Comparison of ENCODE assay signal across 1 cellular context in the genomic region with DNA sequence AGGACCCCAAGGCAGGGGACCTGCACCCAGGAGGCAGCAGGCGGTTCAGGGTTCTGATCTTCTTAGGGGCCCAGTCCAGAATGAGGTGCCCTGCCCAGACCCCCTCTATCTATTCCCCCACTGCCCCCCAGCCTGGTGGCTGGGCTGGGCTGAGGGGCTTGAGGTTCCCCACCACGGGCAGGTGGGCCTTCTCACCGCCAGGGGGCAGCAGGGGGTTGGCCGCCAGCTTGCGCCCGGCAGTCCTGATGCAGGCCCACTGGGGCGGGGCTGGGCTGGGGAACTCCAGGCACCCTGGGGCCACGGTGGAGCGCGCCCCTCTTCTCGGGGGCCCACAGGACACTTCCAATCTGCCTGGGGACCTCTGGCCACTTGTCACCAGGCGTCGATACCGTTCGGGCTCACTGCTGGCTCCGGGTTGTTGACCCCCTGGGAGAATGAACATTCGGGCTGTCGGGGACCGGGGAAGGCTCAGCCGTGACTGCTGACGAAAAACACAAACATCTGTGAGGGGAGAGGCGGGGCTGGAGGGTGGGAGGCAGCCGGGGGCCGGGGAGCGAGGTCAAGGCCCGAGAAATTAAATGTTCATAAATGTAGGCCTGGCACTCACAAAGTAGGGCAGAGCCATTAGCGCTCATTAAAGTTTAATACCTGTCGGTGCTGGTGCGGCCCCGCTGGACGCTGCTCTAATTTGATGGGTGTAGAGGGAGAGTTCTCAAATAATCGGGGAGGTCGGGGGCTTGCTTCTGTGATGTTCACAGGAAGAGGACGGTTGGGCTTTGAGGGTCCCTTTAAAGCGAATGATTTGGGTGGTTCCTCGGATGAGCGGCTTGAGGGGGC.
TF ChIP-seq lines count a peak whose summit lies in the region.

No MANE protein-coding gene starts in this region.

TF ChIP-seq in K562, 482 proteins besides CTCF, POLR2A, EP300 and RAD21 (continued from another document and continues in another):
- TF ChIP-seq POLR2AphosphoS5 (IDR thresholded peaks at IDR 0.05; ENCODE audit: control insufficient read depth, insufficient read depth, low read depth, low read length) (no peak), PHTF2 (CRISPR knock-in tag; IDR thresholded peaks at IDR 0.05) (no peak), KLF16 (IDR thresholded peaks at IDR 0.05) (0 out of 2 replicates have a peak, but pooled peaks have one; percentile 28), ZNF224 (CRISPR knock-in tag; IDR thresholded peaks at IDR 0.05) (no peak), XRCC4 (IDR thresholded peaks at IDR 0.05; ENCODE audit: extremely low read depth, insufficient read depth, insufficient read length) (no peak), BRF1 (IDR thresholded peaks at IDR 0.05; ENCODE audit: borderline replicate concordance, extremely low read depth, insufficient read length) (no peak), RB1 (IDR thresholded peaks at IDR 0.05; ENCODE audit: low read depth) (peak; percentile 84), CREM (IDR thresholded peaks at IDR 0.05; ENCODE audit: low read depth) (peak; percentile 59), CREBBP (IDR thresholded peaks at IDR 0.05; ENCODE audit: low read depth, low read length) (no peak), ZNF778 (CRISPR knock-in tag; IDR thresholded peaks at IDR 0.05) (no peak), ZNF75A (CRISPR knock-in tag; IDR thresholded peaks at IDR 0.05) (no peak), GATA2 (CRISPR knock-in tag; IDR thresholded peaks at IDR 0.05) (no peak), ZNF184 (CRISPR knock-in tag; IDR thresholded peaks at IDR 0.05) (no peak), ZNF79 (CRISPR knock-in tag; IDR thresholded peaks at IDR 0.05; ENCODE audit: low read depth) (no peak), ZNF436 (CRISPR knock-in tag; IDR thresholded peaks at IDR 0.05) (no peak), ZNF354B (CRISPR knock-in tag; IDR thresholded peaks at IDR 0.05) (no peak), ATF1 (CRISPR knock-in tag; IDR thresholded peaks at IDR 0.05) (no peak), ATF1 (tag; IDR thresholded peaks at IDR 0.05) (no peak), ZEB2 (IDR thresholded peaks at IDR 0.05) (no peak), NELFE (IDR thresholded peaks at IDR 0.05; ENCODE audit: insufficient read depth, insufficient read length) (no peak), SPI1 (IDR thresholded peaks at IDR 0.05; ENCODE audit: borderline replicate concordance, low read depth, low read length) (no peak), GATAD2A (IDR thresholded peaks at IDR 0.05) (peak; percentile 23; the same call in 1 of the 2 replicates), BRD9 (IDR thresholded peaks at IDR 0.05; ENCODE audit: low read depth, partially characterized antibody) (no peak), SRSF7 (optimal IDR thresholded peaks at IDR 0.05; ENCODE audit: low read depth, low read length) (no peak), NR2C2 (CRISPR knock-in tag; IDR thresholded peaks at IDR 0.05) (no peak), NR2C2 (tag; IDR thresholded peaks at IDR 0.05) (no peak), PTBP1 (IDR thresholded peaks at IDR 0.05; ENCODE audit: low read depth, low read length) (no peak), PPARD (CRISPR knock-in tag; IDR thresholded peaks at IDR 0.05) (no peak)
- TF ChIP-seq, protein P1, sequence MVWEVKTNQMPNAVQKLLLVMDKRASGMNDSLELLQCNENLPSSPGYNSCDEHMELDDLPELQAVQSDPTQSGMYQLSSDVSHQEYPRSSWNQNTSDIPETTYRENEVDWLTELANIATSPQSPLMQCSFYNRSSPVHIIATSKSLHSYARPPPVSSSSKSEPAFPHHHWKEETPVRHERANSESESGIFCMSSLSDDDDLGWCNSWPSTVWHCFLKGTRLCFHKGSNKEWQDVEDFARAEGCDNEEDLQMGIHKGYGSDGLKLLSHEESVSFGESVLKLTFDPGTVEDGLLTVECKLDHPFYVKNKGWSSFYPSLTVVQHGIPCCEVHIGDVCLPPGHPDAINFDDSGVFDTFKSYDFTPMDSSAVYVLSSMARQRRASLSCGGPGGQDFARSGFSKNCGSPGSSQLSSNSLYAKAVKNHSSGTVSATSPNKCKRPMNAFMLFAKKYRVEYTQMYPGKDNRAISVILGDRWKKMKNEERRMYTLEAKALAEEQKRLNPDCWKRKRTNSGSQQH (CRISPR knock-in tag; IDR thresholded peaks at IDR 0.05) = no peak
- TF ChIP-seq, protein P2, sequence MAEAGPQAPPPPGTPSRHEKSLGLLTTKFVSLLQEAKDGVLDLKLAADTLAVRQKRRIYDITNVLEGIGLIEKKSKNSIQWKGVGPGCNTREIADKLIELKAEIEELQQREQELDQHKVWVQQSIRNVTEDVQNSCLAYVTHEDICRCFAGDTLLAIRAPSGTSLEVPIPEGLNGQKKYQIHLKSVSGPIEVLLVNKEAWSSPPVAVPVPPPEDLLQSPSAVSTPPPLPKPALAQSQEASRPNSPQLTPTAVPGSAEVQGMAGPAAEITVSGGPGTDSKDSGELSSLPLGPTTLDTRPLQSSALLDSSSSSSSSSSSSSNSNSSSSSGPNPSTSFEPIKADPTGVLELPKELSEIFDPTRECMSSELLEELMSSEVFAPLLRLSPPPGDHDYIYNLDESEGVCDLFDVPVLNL (CRISPR knock-in tag; IDR thresholded peaks at IDR 0.05; ENCODE audit: low read depth) = no peak
- TF ChIP-seq, protein P3, sequence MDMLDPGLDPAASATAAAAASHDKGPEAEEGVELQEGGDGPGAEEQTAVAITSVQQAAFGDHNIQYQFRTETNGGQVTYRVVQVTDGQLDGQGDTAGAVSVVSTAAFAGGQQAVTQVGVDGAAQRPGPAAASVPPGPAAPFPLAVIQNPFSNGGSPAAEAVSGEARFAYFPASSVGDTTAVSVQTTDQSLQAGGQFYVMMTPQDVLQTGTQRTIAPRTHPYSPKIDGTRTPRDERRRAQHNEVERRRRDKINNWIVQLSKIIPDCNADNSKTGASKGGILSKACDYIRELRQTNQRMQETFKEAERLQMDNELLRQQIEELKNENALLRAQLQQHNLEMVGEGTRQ (CRISPR knock-in tag; IDR thresholded peaks at IDR 0.05) = no peak
- TF ChIP-seq, protein P4, sequence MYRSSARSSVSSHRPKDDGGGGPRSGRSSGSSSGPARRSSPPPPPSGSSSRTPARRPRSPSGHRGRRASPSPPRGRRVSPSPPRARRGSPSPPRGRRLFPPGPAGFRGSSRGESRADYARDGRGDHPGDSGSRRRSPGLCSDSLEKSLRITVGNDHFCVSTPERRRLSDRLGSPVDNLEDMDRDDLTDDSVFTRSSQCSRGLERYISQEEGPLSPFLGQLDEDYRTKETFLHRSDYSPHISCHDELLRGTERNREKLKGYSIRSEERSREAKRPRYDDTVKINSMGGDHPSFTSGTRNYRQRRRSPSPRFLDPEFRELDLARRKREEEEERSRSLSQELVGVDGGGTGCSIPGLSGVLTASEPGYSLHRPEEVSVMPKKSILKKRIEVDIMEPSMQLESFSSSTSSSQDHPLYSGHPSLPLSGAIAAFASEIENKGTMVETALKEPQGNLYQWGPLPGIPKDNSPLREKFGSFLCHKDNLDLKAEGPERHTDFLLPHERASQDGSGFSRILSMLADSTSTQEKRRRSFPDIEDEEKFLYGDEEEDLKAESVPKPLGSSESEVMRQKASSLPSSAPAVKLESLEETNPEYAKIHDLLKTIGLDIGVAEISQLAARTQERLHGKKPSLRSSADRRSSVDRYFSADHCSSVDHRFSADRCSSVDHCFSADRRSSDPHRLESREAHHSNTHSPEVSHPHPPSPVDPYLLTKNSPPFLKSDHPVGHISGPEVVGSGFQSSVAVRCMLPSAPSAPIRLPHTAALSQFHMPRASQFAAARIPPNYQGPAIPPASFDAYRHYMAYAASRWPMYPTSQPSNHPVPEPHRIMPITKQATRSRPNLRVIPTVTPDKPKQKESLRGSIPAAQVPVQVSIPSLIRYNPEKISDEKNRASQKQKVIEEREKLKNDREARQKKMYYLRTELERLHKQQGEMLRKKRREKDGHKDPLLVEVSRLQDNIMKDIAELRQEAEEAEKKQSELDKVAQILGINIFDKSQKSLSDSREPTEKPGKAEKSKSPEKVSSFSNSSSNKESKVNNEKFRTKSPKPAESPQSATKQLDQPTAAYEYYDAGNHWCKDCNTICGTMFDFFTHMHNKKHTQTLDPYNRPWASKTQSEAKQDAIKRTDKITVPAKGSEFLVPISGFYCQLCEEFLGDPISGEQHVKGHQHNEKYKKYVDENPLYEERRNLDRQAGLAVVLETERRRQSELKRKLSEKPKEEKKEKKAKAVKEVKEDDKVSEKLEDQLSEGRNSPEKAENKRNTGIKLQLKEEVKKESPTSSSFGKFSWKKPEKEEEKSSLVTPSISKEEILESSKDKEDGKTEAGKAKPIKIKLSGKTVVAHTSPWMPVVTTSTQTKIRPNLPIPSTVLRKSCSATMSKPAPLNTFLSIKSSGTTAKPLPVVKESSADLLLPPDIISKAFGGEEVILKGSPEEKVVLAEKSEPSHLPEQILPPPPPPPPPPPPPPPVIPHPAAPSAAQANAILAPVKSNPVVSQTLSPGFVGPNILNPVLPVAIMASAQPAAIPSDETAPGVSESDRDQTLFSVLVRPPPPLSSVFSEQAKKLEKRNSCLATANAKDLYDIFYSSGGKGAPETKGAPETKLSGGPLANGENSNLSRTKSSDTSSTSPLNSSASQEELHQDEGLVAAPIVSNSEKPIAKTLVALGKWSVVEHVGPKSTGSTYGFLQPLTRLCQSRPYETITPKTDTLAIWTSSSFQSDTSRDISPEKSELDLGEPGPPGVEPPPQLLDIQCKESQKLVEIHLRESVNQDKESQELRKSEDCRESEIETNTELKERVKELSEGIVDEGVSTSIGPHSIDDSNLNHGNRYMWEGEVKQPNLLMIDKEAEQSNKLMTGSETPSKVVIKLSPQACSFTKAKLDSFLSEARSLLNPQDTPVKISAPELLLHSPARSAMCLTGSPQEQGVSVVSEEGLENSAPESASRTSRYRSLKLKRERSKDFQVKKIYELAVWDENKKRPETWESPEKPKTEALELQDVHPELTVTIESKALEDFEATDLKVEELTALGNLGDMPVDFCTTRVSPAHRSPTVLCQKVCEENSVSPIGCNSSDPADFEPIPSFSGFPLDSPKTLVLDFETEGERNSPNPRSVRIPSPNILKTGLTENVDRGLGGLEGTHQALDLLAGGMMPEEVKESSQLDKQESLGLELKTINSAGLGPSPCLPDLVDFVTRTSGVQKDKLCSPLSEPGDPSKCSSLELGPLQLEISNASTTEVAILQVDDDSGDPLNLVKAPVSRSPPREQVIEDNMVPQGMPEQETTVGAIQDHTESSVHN (IDR thresholded peaks at IDR 0.05; ENCODE audit: borderline replicate concordance in 1 of 2, low read depth in 1 of 2) = no peak
- TF ChIP-seq, protein P5, sequence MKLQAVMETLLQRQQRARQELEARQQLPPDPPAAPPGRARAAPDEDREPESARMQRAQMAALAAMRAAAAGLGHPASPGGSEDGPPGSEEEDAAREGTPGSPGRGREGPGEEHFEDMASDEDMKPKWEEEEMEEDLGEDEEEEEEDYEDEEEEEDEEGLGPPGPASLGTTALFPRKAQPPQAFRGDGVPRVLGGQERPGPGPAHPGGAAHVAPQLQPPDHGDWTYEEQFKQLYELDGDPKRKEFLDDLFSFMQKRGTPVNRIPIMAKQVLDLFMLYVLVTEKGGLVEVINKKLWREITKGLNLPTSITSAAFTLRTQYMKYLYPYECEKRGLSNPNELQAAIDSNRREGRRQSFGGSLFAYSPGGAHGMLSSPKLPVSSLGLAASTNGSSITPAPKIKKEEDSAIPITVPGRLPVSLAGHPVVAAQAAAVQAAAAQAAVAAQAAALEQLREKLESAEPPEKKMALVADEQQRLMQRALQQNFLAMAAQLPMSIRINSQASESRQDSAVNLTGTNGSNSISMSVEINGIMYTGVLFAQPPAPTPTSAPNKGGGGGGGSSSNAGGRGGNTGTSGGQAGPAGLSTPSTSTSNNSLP (IDR thresholded peaks at IDR 0.05; ENCODE audit: borderline replicate concordance, low read depth, low read length) = no peak
- TF ChIP-seq, protein P6, sequence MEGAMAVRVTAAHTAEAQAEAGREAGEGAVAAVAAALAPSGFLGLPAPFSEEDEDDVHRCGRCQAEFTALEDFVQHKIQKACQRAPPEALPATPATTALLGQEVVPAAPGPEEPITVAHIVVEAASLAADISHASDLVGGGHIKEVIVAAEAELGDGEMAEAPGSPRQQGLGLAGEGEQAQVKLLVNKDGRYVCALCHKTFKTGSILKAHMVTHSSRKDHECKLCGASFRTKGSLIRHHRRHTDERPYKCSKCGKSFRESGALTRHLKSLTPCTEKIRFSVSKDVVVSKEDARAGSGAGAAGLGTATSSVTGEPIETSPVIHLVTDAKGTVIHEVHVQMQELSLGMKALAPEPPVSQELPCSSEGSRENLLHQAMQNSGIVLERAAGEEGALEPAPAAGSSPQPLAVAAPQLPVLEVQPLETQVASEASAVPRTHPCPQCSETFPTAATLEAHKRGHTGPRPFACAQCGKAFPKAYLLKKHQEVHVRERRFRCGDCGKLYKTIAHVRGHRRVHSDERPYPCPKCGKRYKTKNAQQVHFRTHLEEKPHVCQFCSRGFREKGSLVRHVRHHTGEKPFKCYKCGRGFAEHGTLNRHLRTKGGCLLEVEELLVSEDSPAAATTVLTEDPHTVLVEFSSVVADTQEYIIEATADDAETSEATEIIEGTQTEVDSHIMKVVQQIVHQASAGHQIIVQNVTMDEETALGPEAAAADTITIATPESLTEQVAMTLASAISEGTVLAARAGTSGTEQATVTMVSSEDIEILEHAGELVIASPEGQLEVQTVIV (CRISPR knock-in tag; IDR thresholded peaks at IDR 0.05; ENCODE audit: borderline replicate concordance) = no peak
- TF ChIP-seq, protein P7, sequence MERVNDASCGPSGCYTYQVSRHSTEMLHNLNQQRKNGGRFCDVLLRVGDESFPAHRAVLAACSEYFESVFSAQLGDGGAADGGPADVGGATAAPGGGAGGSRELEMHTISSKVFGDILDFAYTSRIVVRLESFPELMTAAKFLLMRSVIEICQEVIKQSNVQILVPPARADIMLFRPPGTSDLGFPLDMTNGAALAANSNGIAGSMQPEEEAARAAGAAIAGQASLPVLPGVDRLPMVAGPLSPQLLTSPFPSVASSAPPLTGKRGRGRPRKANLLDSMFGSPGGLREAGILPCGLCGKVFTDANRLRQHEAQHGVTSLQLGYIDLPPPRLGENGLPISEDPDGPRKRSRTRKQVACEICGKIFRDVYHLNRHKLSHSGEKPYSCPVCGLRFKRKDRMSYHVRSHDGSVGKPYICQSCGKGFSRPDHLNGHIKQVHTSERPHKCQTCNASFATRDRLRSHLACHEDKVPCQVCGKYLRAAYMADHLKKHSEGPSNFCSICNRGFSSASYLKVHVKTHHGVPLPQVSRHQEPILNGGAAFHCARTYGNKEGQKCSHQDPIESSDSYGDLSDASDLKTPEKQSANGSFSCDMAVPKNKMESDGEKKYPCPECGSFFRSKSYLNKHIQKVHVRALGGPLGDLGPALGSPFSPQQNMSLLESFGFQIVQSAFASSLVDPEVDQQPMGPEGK (CRISPR knock-in tag; IDR thresholded peaks at IDR 0.05; ENCODE audit: borderline replicate concordance) = no peak
- TF ChIP-seq, protein P8, sequence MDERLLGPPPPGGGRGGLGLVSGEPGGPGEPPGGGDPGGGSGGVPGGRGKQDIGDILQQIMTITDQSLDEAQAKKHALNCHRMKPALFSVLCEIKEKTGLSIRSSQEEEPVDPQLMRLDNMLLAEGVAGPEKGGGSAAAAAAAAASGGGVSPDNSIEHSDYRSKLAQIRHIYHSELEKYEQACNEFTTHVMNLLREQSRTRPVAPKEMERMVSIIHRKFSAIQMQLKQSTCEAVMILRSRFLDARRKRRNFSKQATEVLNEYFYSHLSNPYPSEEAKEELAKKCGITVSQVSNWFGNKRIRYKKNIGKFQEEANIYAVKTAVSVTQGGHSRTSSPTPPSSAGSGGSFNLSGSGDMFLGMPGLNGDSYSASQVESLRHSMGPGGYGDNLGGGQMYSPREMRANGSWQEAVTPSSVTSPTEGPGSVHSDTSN (CRISPR knock-in tag; IDR thresholded peaks at IDR 0.05; ENCODE audit: low read depth) = no peak
- TF ChIP-seq, protein P8 (tag; conservative IDR thresholded peaks at IDR 0.05; ENCODE audit: low read depth) = no peak
